8 cellular contexts compared by ENCODE assay signal in genomic region chr2:239264838-239265651, GRCh38.
DNase-seq lines count a peak whose midpoint lies in the region; ATAC-seq and TF ChIP-seq lines count a peak whose summit lies in the region.

No MANE protein-coding gene starts in this region.

- CTCF ChIA-PET in activated CD8-positive, alpha-beta T cell treated with anti-CD3 and anti-CD28 coated beads, Interleukin-2, amount 10 ng/mL, durations not matched to agents 7 days and 5 days (lab: Charles Lee): interaction anchor here (1.1 to 4.8 kb wide), 6 partner anchors 30 to 133 kb away, joined by 3 to 54 read pairs (median 7); no protein-coding TSS in a partner anchor

- no peaks in the 10 kb centered on the region for H3K36me3 ChIP-seq in GM06990 (ENCODE audit: control insufficient read depth, insufficient read depth, low read length)
- H3K36me3 ChIP-seq in Loucy (ENCODE audit: insufficient read depth, low read length): no peaks in the 10 kb centered on the region
- H3K36me3 ChIP-seq in esophagus muscularis mucosa: no peaks in the 10 kb centered on the region

- intact Hi-C loops in esophagus muscularis mucosa (cut with DNase I): no loop called here

- POLR2A ChIA-PET in activated CD8-positive, alpha-beta T cell treated with anti-CD3 and anti-CD28 coated beads, Interleukin-2, amount 10 ng/mL, durations not matched to agents 7 days and 5 days (lab: Charles Lee): interaction anchor here (0.6 to 2.9 kb wide), 3 partner anchors 20 to 29 kb away, joined by 3 to 14 read pairs (median 3); no protein-coding TSS in a partner anchor

- TF ChIP-seq CTCF in GM06990 (IDR thresholded peaks at IDR 0.05; ENCODE audit: insufficient read depth, low read length, poor library complexity, severe bottlenecking) (peak; percentile 4), Loucy (conservative IDR thresholded peaks at IDR 0.05; ENCODE audit: low read length) (no peak), esophagus muscularis mucosa (IDR thresholded peaks at IDR 0.05) (no peak), omental fat pad (IDR thresholded peaks at IDR 0.05) (no peak)

- H3K4me3 Mint-ChIP-seq in activated CD8-positive, alpha-beta T cell treated with anti-CD3 and anti-CD28 coated beads, Interleukin-2, amount 10 ng/mL, durations not matched to agents 7 days and 5 days: peak overlapping the region; percentile 86

- no peaks in the 10 kb centered on the region for H3K27me3 Mint-ChIP-seq in activated CD8-positive, alpha-beta T cell treated with anti-CD3 and anti-CD28 coated beads, Interleukin-2, amount 10 ng/mL, durations not matched to agents 7 days and 5 days (ENCODE audit: low read depth)

- no peak overlapping the region for H3K9ac ChIP-seq in Loucy (ENCODE audit: low read depth, low read length, poor library complexity, severe bottlenecking)

- DNase-seq in GM06990 (ENCODE audit: extremely low read depth, insufficient read length) (peak; percentile 38), esophagus muscularis mucosa (ENCODE audit: extremely low spot score) (no peak), omental fat pad (ENCODE audit: low spot score) (no peak), G401 (ENCODE audit: low spot score) (no peak), pons (ENCODE audit: low spot score) (no peak)
- peak; percentile 83 for DNase-seq in activated CD8-positive, alpha-beta T cell treated with anti-CD3 and anti-CD28 coated beads, Interleukin-2, amount 10 ng/mL, durations not matched to agents 7 days and 5 days

- H3K36me3 Mint-ChIP-seq in activated CD8-positive, alpha-beta T cell treated with anti-CD3 and anti-CD28 coated beads, Interleukin-2, amount 10 ng/mL, durations not matched to agents 7 days and 5 days (ENCODE audit: low read depth): peaks cover 34% of the 10 kb centered on the region

- H3K4me1 Mint-ChIP-seq in activated CD8-positive, alpha-beta T cell treated with anti-CD3 and anti-CD28 coated beads, Interleukin-2, amount 10 ng/mL, durations not matched to agents 7 days and 5 days (ENCODE audit: low read depth): peaks cover 95% of the 10 kb centered on the region

- H2AFZ ChIP-seq in Loucy (ENCODE audit: low read length): no peak overlapping the region

- WGBS in esophagus muscularis mucosa: 21% methylated on average over 7 of the region's 11 CpGs

- TF ChIP-seq EP300 in esophagus muscularis mucosa (IDR thresholded peaks at IDR 0.05): no peak

- H3K79me2 ChIP-seq in Loucy (ENCODE audit: insufficient read depth, low read length): peaks cover 72% of the 10 kb centered on the region; the same call in 1 of the 2 replicates

- H3K27me3 ChIP-seq in GM06990 (replicated peaks; ENCODE audit: control insufficient read depth, insufficient read depth, low read length) (no peaks in the 10 kb centered on the region; the same call in none of the 2 replicates), Loucy (ENCODE audit: insufficient read depth, low read length, poor library complexity, severe bottlenecking) (peaks cover 28% of the 10 kb centered on the region), esophagus muscularis mucosa (no peaks in the 10 kb centered on the region)

- peaks cover 75% of the 10 kb centered on the region for H4K20me1 ChIP-seq in Loucy (ENCODE audit: insufficient read depth, low read length, poor library complexity, severe bottlenecking)

- peak; percentile 64 for ATAC-seq in activated CD8-positive, alpha-beta T cell treated with anti-CD3 and anti-CD28 coated beads, Interleukin-2, amount 10 ng/mL, durations not matched to agents 7 days and 5 days
- ATAC-seq in omental fat pad (ENCODE audit: low FRiP score) (peak; percentile 58), GM21737 (IDR thresholded peaks at IDR 0.05; ENCODE audit: unreplicated experiment) (no peak)

- H3K9me2 ChIP-seq in Loucy (replicated peaks; ENCODE audit: low read depth, low read length): no peaks in the 10 kb centered on the region

- peaks cover 2% of the 10 kb centered on the region for H3F3A ChIP-seq in Loucy (ENCODE audit: low read depth)

- H3K4me1 ChIP-seq in Loucy (ENCODE audit: insufficient read depth, low read length, poor library complexity, severe bottlenecking): peaks cover 72% of the 10 kb centered on the region
- peaks cover 83 to 100% (median 100%) of the 10 kb centered on the region in 4 donors for H3K4me1 ChIP-seq in esophagus muscularis mucosa

- H3K4me3 ChIP-seq in GM06990 (replicated peaks; ENCODE audit: low read depth, low read length) (no peak overlapping the region), Loucy (ENCODE audit: low read length, poor library complexity, severe bottlenecking) (peak overlapping the region; percentile 80), esophagus muscularis mucosa (peak overlapping the region in 2 of 4 donors; percentile 13 to 16)

- H3K4me2 ChIP-seq in Loucy (ENCODE audit: low read depth, low read length, poor library complexity, severe bottlenecking): peak overlapping the region; percentile 99

- in situ Hi-C loops in G401 (cut with HindIII; ENCODE audit: low sequenced_read_pairs): no loop called here

- no peaks in the 10 kb centered on the region for H3K9me3 ChIP-seq in Loucy (ENCODE audit: insufficient read depth, low read depth, low read length)
- H3K9me3 ChIP-seq in esophagus muscularis mucosa: no peaks in the 10 kb centered on the region

- TF ChIP-seq POLR2A in esophagus muscularis mucosa (IDR thresholded peaks at IDR 0.05; ENCODE audit: low read depth): no peak

- no peaks in the 10 kb centered on the region for H3K9me3 Mint-ChIP-seq in activated CD8-positive, alpha-beta T cell treated with anti-CD3 and anti-CD28 coated beads, Interleukin-2, amount 10 ng/mL, durations not matched to agents 7 days and 5 days (ENCODE audit: insufficient read depth)

- peak overlapping the region; percentile 81 to 88 (median 83) for H3K27ac ChIP-seq in esophagus muscularis mucosa (replicated peaks in 1 of 4)

- peak overlapping the region; percentile 93 for H3K27ac Mint-ChIP-seq in activated CD8-positive, alpha-beta T cell treated with anti-CD3 and anti-CD28 coated beads, Interleukin-2, amount 10 ng/mL, durations not matched to agents 7 days and 5 days

Comparison
In these comparisons a context has a peak if more than half of its experiments do, and no peak if none do; other contexts are left out.
1. DNase-seq: peak in GM06990 (single experiment) and activated CD8-positive, alpha-beta T cell treated with anti-CD3 and anti-CD28 coated beads, Interleukin-2, amount 10 ng/mL, durations not matched to agents 7 days and 5 days (single experiment); none in esophagus muscularis mucosa (single experiment), omental fat pad (single experiment), G401 (single experiment) and pons (single experiment).